10 cellular contexts compared by ENCODE assay signal in the genomic region with DNA sequence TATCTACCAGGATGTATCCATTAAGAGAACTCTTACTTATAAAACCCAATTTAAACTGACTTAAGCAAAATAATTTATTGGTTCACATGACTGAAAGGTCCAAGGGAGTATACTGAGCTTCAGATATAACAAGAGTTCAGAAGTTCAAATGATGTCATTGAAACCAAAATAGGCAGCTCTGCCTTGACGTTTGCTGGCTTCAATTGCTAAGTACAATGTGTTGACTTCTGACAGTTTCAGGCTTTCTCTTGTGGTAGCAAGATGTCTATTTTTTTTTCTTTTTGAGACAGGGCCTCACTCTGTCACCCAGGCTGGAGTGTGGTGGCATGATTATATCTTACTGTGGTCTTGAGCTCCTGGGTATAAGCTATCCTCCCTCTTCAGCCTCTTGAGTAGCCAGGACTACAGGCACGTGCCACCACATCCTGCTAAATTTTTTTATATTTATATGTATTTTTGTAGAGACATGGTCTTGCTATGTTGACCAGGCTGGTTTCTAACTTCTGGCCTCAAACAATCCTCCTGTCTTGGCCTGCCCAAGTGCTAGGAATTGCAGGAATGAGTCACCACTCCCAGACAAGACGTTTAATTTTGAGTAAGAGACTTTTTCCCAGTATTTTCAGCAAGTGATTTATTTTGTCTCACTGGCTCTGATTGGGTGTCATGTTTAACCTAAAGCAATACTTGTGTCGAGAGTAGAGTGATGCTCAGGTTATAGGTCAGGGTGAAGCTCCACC.
DNase-seq lines count a peak whose midpoint lies in the region; ATAC-seq and TF ChIP-seq lines count a peak whose summit lies in the region.
"Had no signal": no experiment of that assay in that cellular context is flagged by ENCODE, and none has a peak within 500 bp of the region (broad histone marks: within the 10 kb centered on the region; RNA-seq: fewer than 3 reads in every experiment).

No MANE protein-coding gene starts in this region.

- no peaks in the 10 kb centered on the region for H3K36me3 Mint-ChIP-seq in activated T-helper 17 cell treated with anti-CD3 and anti-CD28 coated beads, Interleukin-2, amount 50 U/mL, for 72 hours (ENCODE audit: low read depth)

- H4K20me1 ChIP-seq in DND-41 (ENCODE audit: insufficient read depth, low read length) = no peaks in the 10 kb centered on the region

- no peak for DNase-seq in DND-41
- no peak for DNase-seq in KBM-7
- DNase-seq in DMS153 (lab: John Stamatoyannopoulos, UW) = no peak
- DNase-seq in medulla oblongata (ENCODE audit: extremely low spot score) = no peak
- no peak for DNase-seq in NCI-H82 treated with DMSO at 0.1 percent for 48 hours (lab: John Stamatoyannopoulos, UW; ENCODE audit: unreplicated experiment)
- DNase-seq: NCI-H2029 treated with DMSO at 0.1 percent for 48 hours had no signal

- no peaks in the 10 kb centered on the region for H3K4me1 ChIP-seq in DND-41 (ENCODE audit: insufficient read depth, low read length)

- H3K27me3 ChIP-seq in DND-41 (ENCODE audit: insufficient read depth, low read length, poor library complexity) = no peaks in the 10 kb centered on the region
- H3K27me3 ChIP-seq: neutrophil had no signal

- no peak overlapping the region for H3K4me3 ChIP-seq in DND-41 (ENCODE audit: low read depth in 1 of 2, low read length in 2 of 2)

- no peak overlapping the region for H3K27ac ChIP-seq in DND-41 (ENCODE audit: low read length)
- H3K27ac ChIP-seq: neutrophil had no signal

- H3K4me1 Mint-ChIP-seq in activated T-helper 17 cell treated with anti-CD3 and anti-CD28 coated beads, Interleukin-2, amount 50 U/mL, for 72 hours = no peaks in the 10 kb centered on the region

- peaks cover 4% of the 10 kb centered on the region for H3K27me3 Mint-ChIP-seq in activated T-helper 17 cell treated with anti-CD3 and anti-CD28 coated beads, Interleukin-2, amount 50 U/mL, for 72 hours

- no peak overlapping the region for H3K4me2 ChIP-seq in DND-41 (ENCODE audit: insufficient read depth, low read length)

- H3K9ac ChIP-seq in DND-41 (ENCODE audit: low read depth, low read length) = no peak overlapping the region

- no peaks in the 10 kb centered on the region for H3K9me3 Mint-ChIP-seq in activated T-helper 17 cell treated with anti-CD3 and anti-CD28 coated beads, Interleukin-2, amount 50 U/mL, for 72 hours

- no peak for TF ChIP-seq CTCF in DND-41 (IDR thresholded peaks at IDR 0.05; ENCODE audit: borderline replicate concordance, extremely low read depth, low read length, poor library complexity, severe bottlenecking)

- H3K27ac Mint-ChIP-seq in activated T-helper 17 cell treated with anti-CD3 and anti-CD28 coated beads, Interleukin-2, amount 50 U/mL, for 72 hours = no peak overlapping the region

- H3K36me3 ChIP-seq in DND-41 (ENCODE audit: insufficient read depth, low read length) = no peaks in the 10 kb centered on the region
- H3K36me3 ChIP-seq: neutrophil had no signal

- ATAC-seq in DND-41 (ENCODE audit: insufficient read depth, low read depth) = peak; percentile 76
- peak; percentile 70 for ATAC-seq in GM19455 (IDR thresholded peaks at IDR 0.05; ENCODE audit: unreplicated experiment)
- ATAC-seq in HG03039 (IDR thresholded peaks at IDR 0.05; ENCODE audit: unreplicated experiment) = peak; percentile 82
- ATAC-seq in activated T-helper 17 cell treated with anti-CD3 and anti-CD28 coated beads, Interleukin-2, amount 50 U/mL, for 72 hours (replicated peaks) = peak; percentile 18

- no peak overlapping the region for H2AFZ ChIP-seq in DND-41 (ENCODE audit: low read depth, low read length)

- in situ Hi-C loops in KBM-7 (cut with MboI; ENCODE audit: low pct_unique_long_range_greater_than_20kb, low sequenced_read_pairs) = no loop called here

- no peaks in the 10 kb centered on the region for H3K79me2 ChIP-seq in DND-41 (ENCODE audit: insufficient read depth, low read length)

- H3K9me3 ChIP-seq in DND-41 (ENCODE audit: insufficient read depth, low read length, severe bottlenecking) = no peaks in the 10 kb centered on the region
- H3K9me3 ChIP-seq: neutrophil had no signal

- H3K4me3 Mint-ChIP-seq in activated T-helper 17 cell treated with anti-CD3 and anti-CD28 coated beads, Interleukin-2, amount 50 U/mL, for 72 hours = no peak overlapping the region

Comparison
In these comparisons a context has a peak if more than half of its experiments do, and no peak if none do; other contexts are left out.
1. ATAC-seq: peak in every context shown above with its lines; median percentile 82 in HG03039; 76 in DND-41; 70 in GM19455; 18 in activated T-helper 17 cell treated with anti-CD3 and anti-CD28 coated beads, Interleukin-2, amount 50 U/mL, for 72 hours.